ENCODE assay signal across 15 cellular contexts in the genomic region with DNA sequence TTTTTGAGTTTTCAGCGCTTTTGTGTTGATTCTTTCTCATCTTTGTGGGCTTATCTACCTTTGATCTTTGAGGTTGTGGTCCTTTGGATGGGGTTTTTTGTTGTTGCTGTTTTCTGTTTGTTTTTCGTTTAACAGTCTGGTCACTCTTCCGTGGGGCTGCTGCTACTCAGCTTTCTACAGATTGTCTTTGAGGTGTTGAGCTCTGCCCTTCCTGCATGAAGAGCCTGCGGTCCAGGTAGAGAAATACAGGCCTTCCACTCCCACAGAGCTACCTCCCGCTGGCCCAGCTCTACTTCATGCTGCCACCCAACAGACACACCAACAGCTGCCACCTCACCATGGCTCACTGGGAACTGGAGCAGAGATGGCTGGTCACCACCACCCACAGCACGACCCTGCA.
"Had no signal": no experiment of that assay in that cellular context is flagged by ENCODE, and none has a peak within 500 bp of the region (broad histone marks: within the 10 kb centered on the region; RNA-seq: fewer than 3 reads in every experiment).

No MANE protein-coding gene starts in this region.

- H3K4me3 Mint-ChIP-seq: dendritic cell treated with granulocyte-macrophage colony-stimulating factor and Interleukin-4, amounts not matched to agents 40 ng/mL and 50 ng/mL, for 4 days; effector memory CD8-positive, alpha-beta T cell; naive B cell had no signal

- H3K36me3 ChIP-seq: uterus had no signal

- H3K4me1 ChIP-seq: upper lobe of left lung, uterus had no signal

- DNase-seq: effector memory CD8-positive, alpha-beta T cell; foreskin keratinocyte; left colon; left ventricle myocardium superior; mesenchymal stem cell; naive B cell; stimulated activated CD4-positive, alpha-beta T cell treated with anti-CD3 and anti-CD28 coated beads, Interleukin-2, amount 100 ng/mL, for 24 hours; stimulated activated CD4-positive, alpha-beta T cell treated with anti-CD3 and anti-CD28 coated beads, Interleukin-4, amount 100 ng/mL, for 4 hours; stimulated activated naive CD4-positive, alpha-beta T cell treated with Interleukin-2 at 50 U/mL for 16 hours; tibial artery; upper lobe of left lung; uterus had no signal

- H3K9me3 Mint-ChIP-seq: dendritic cell treated with granulocyte-macrophage colony-stimulating factor and Interleukin-4, amounts not matched to agents 40 ng/mL and 50 ng/mL, for 4 days; effector memory CD8-positive, alpha-beta T cell had no signal

- H3K27ac ChIP-seq: foreskin keratinocyte, tibial artery, upper lobe of left lung, uterus had no signal

- H3K27ac Mint-ChIP-seq: dendritic cell treated with granulocyte-macrophage colony-stimulating factor and Interleukin-4, amounts not matched to agents 40 ng/mL and 50 ng/mL, for 4 days had no signal

- H3K4me3 ChIP-seq: lung, tibial artery, upper lobe of left lung, uterus had no signal

- H3K27me3 ChIP-seq: foreskin keratinocyte, tibial artery, upper lobe of left lung, uterus had no signal

- H3K9me3 ChIP-seq: tibial artery, upper lobe of left lung, uterus had no signal

- H3K27me3 Mint-ChIP-seq: dendritic cell treated with granulocyte-macrophage colony-stimulating factor and Interleukin-4, amounts not matched to agents 40 ng/mL and 50 ng/mL, for 4 days; effector memory CD8-positive, alpha-beta T cell; naive B cell had no signal

- ATAC-seq: effector memory CD8-positive, alpha-beta T cell; foreskin keratinocyte; left ventricle myocardium superior; sciatic nerve had no signal
